Comparison of ENCODE assay signal across 1 cellular context in genomic region chr17:79931517-79932309, GRCh38.
TF ChIP-seq lines count a peak whose summit lies in the region.

No MANE protein-coding gene starts in this region.

TF ChIP-seq in HepG2, 621 proteins besides CTCF, POLR2A, EP300 and RAD21 (continued from another document and continues in another):
- no peak for TF ChIP-seq GLMP (CRISPR knock-in tag; IDR thresholded peaks at IDR 0.05; ENCODE audit: borderline replicate concordance)
- TF ChIP-seq PHB2 (IDR thresholded peaks at IDR 0.05; ENCODE audit: partially characterized antibody), result no peak
- TF ChIP-seq HMGXB4 (CRISPR knock-in tag; IDR thresholded peaks at IDR 0.05; ENCODE audit: borderline replicate concordance in 1 of 2, low read depth in 1 of 2), result 0 out of 4 replicates have a peak, but pooled peaks of 1 of the 2 experiments have one; percentile 25
- TF ChIP-seq SNAPC4 (CRISPR knock-in tag; IDR thresholded peaks at IDR 0.05), result peak; percentile 49; the same call in 1 of the 2 replicates
- peak; percentile 54; the same call in 1 of the 2 replicates for TF ChIP-seq FOSL2 (CRISPR knock-in tag; IDR thresholded peaks at IDR 0.05)
- 0 out of 2 replicates have a peak, but pooled peaks have one; percentile 29 for TF ChIP-seq ETV6 (CRISPR knock-in tag; conservative IDR thresholded peaks at IDR 0.05)
- no peak for TF ChIP-seq ZNF451 (CRISPR knock-in tag; IDR thresholded peaks at IDR 0.05)
- TF ChIP-seq ZBTB21 (CRISPR knock-in tag; IDR thresholded peaks at IDR 0.05), result no peak
- no peak for TF ChIP-seq ZNF180 (CRISPR knock-in tag; IDR thresholded peaks at IDR 0.05; ENCODE audit: borderline replicate concordance, low read depth)
- no peak for TF ChIP-seq ZNF142 (CRISPR knock-in tag; IDR thresholded peaks at IDR 0.05)
- TF ChIP-seq UBTF (CRISPR knock-in tag; IDR thresholded peaks at IDR 0.05), result peak; percentile 24; the same call in 1 of the 2 replicates
- no peak for TF ChIP-seq CBFB (CRISPR knock-in tag; IDR thresholded peaks at IDR 0.05)
- TF ChIP-seq RARA (CRISPR knock-in tag; IDR thresholded peaks at IDR 0.05), result peak; percentile 84
- no peak for TF ChIP-seq FIP1L1 (IDR thresholded peaks at IDR 0.05; ENCODE audit: borderline replicate concordance, insufficient read depth, low read depth, low read length)
- 0 out of 2 replicates have a peak, but pooled peaks have one; percentile 4 for TF ChIP-seq TARDBP (CRISPR knock-in tag; IDR thresholded peaks at IDR 0.05)
- TF ChIP-seq CHCHD3 (CRISPR knock-in tag; IDR thresholded peaks at IDR 0.05), result no peak
- TF ChIP-seq ATF4 (CRISPR knock-in tag; IDR thresholded peaks at IDR 0.05), result no peak; a peak in 1 of 4 replicates
- no peak for TF ChIP-seq FOXJ3 (CRISPR knock-in tag; IDR thresholded peaks at IDR 0.05; ENCODE audit: borderline replicate concordance)
- no peak for TF ChIP-seq RFXANK (CRISPR knock-in tag; IDR thresholded peaks at IDR 0.05)
- peak; percentile 87 for TF ChIP-seq HNF4A (CRISPR knock-in tag; IDR thresholded peaks at IDR 0.05)
- no peak for TF ChIP-seq ZNF33A (CRISPR knock-in tag; IDR thresholded peaks at IDR 0.05; ENCODE audit: borderline replicate concordance)
- TF ChIP-seq ZNF232 (CRISPR knock-in tag; IDR thresholded peaks at IDR 0.05; ENCODE audit: borderline replicate concordance), result no peak
- TF ChIP-seq ZBTB10 (CRISPR knock-in tag; IDR thresholded peaks at IDR 0.05; ENCODE audit: borderline replicate concordance), result no peak
- 0 out of 2 replicates have a peak, but pooled peaks have one; percentile 16 for TF ChIP-seq ZNF567 (CRISPR knock-in tag; IDR thresholded peaks at IDR 0.05; ENCODE audit: borderline replicate concordance)
- TF ChIP-seq THRA (CRISPR knock-in tag; IDR thresholded peaks at IDR 0.05; ENCODE audit: borderline replicate concordance), result peak; percentile 77
- peak; percentile 72; the same call in 1 of the 2 replicates for TF ChIP-seq MYC (CRISPR knock-in tag; IDR thresholded peaks at IDR 0.05; ENCODE audit: borderline replicate concordance)
- 0 out of 2 replicates have a peak, but pooled peaks have one; percentile 39 for TF ChIP-seq ZNF205 (CRISPR knock-in tag; IDR thresholded peaks at IDR 0.05)
- no peak for TF ChIP-seq IRF1 (CRISPR knock-in tag; IDR thresholded peaks at IDR 0.05; ENCODE audit: low read depth)
- peak; percentile 58; the same call in 1 of the 2 replicates for TF ChIP-seq DRAP1 (CRISPR knock-in tag; IDR thresholded peaks at IDR 0.05)
- no peak for TF ChIP-seq NFATC3 (CRISPR knock-in tag; IDR thresholded peaks at IDR 0.05)
